ENCODE assay signal across 17 cellular contexts in genomic region chr4:76547167-76547760, GRCh38.
A peak's percentile ranks its signal among the peaks of the same experiment; 100 is the strongest.
DNase-seq lines count a peak whose midpoint lies in the region; ATAC-seq, FAIRE-seq and TF ChIP-seq lines count a peak whose summit lies in the region.
"Had no signal": no experiment of that assay in that cellular context is flagged by ENCODE, and none has a peak within 500 bp of the region (broad histone marks: within the 10 kb centered on the region; RNA-seq: fewer than 3 reads in every experiment).

No MANE protein-coding gene starts in this region.

- no peaks in the 10 kb centered on the region for H3K9me3 Mint-ChIP-seq in astrocyte (ENCODE audit: unreplicated experiment)

- intact Hi-C loops in thyroid gland (cut with DNase I) = no loop called here

- 77 to 86% methylated on average over 11 of the region's 11 CpGs for WGBS in thyroid gland, 2 donors

- H3K36me3 ChIP-seq in astrocyte (ENCODE audit: insufficient read depth, low read length) (no peaks in the 10 kb centered on the region), thyroid gland (no peaks in the 10 kb centered on the region)
- H3K36me3 ChIP-seq: left lung, stomach had no signal

- peak overlapping the region; percentile 70 for H3K9ac ChIP-seq in astrocyte (ENCODE audit: low read length)

- TF ChIP-seq CTCF in astrocyte (IDR thresholded peaks at IDR 0.05; ENCODE audit: insufficient read depth, low read depth, low read length) (no peak), thyroid gland (IDR thresholded peaks at IDR 0.05) (no peak)

- no peaks in the 10 kb centered on the region for H3K9me3 ChIP-seq in astrocyte (ENCODE audit: insufficient read depth, low read depth, low read length)
- H3K9me3 ChIP-seq in thyroid gland = no peaks in the 10 kb centered on the region
- H3K9me3 ChIP-seq: left lung, stomach had no signal

- peak overlapping the region; percentile 74 for H3K4me2 ChIP-seq in astrocyte (ENCODE audit: low read length)

- H3K4me1 Mint-ChIP-seq in astrocyte (ENCODE audit: low read depth, unreplicated experiment) = peaks cover 46% of the 10 kb centered on the region

- TF ChIP-seq POLR2A in thyroid gland (IDR thresholded peaks at IDR 0.05) = no peak

- no peak overlapping the region for H3K4me3 Mint-ChIP-seq in astrocyte (ENCODE audit: unreplicated experiment)
- H3K4me3 Mint-ChIP-seq: activated naive CD8-positive, alpha-beta T cell had no signal

- H4K20me1 ChIP-seq in astrocyte (ENCODE audit: insufficient read depth, low read length) = no peaks in the 10 kb centered on the region

- FAIRE-seq in astrocyte (lab: Jason Lieb, UNC) = no peak
- FAIRE-seq: GM18507, small intestine had no signal

- H3K4me1 ChIP-seq in astrocyte (ENCODE audit: insufficient read depth, low read length) (peaks cover 33% of the 10 kb centered on the region), thyroid gland (peaks cover 18 to 26% of the 10 kb centered on the region in 2 donors)

- peak overlapping the region; percentile 83 for H3K27ac Mint-ChIP-seq in astrocyte (ENCODE audit: unreplicated experiment)
- H3K27ac Mint-ChIP-seq: activated naive CD8-positive, alpha-beta T cell had no signal

- DNase-seq in NCI-H82 (lab: John Stamatoyannopoulos, UW) (peak; percentile 17), NCI-H82 treated with DMSO at 0.1 percent for 48 hours (lab: John Stamatoyannopoulos, UW; ENCODE audit: unreplicated experiment) (no peak), astrocyte (ENCODE audit: low read depth) (no peak), iris pigment epithelial cell (ENCODE audit: low read depth) (peak; percentile 65), thyroid gland (no peak), NCI-H2196 (lab: John Stamatoyannopoulos, UW; ENCODE audit: unreplicated experiment) (no peak)
- DNase-seq in stimulated activated CD4-positive, alpha-beta T cell treated with anti-CD3 and anti-CD28 coated beads, Interleukin-2, amount 100 ng/mL, for 48 hours = no peak
- DNase-seq: cerebellar nuclear complex; GOT3; NK-92 treated with Interleukin-12 subunit alpha and Interleukin-12 subunit beta, amount 100 ng/mL, for 24 hours; small intestine had no signal

- H3K27ac ChIP-seq in astrocyte (ENCODE audit: low read depth, low read length) (peak overlapping the region; percentile 83), thyroid gland (peak overlapping the region in 2 of 3 donors; percentile 29 to 43)

- H3K79me2 ChIP-seq in astrocyte (ENCODE audit: insufficient read depth, low read length) = no peaks in the 10 kb centered on the region

- H3K4me3 ChIP-seq in astrocyte (ENCODE audit: insufficient read depth, low read depth, low read length) (no peak overlapping the region), thyroid gland (replicated peaks in 1 of 3) (no peak overlapping the region)
- H3K4me3 ChIP-seq: left lung, stomach had no signal

- H3K36me3 Mint-ChIP-seq in astrocyte (ENCODE audit: low read depth, unreplicated experiment) = no peaks in the 10 kb centered on the region
- H3K36me3 Mint-ChIP-seq: activated naive CD8-positive, alpha-beta T cell had no signal

- H3K27me3 Mint-ChIP-seq in astrocyte (ENCODE audit: low read depth, unreplicated experiment) = no peaks in the 10 kb centered on the region
- H3K27me3 Mint-ChIP-seq: activated naive CD8-positive, alpha-beta T cell had no signal

- no peak for ATAC-seq in HG03342 (IDR thresholded peaks at IDR 0.05; ENCODE audit: unreplicated experiment)
- ATAC-seq: activated CD4-positive, CD25-positive, alpha-beta regulatory T cell treated with anti-CD3 and anti-CD28 coated beads, Interleukin-2, amount 50 U/mL, for 24 hours had no signal

- H2AFZ ChIP-seq in astrocyte (ENCODE audit: low read depth, low read length) = no peak overlapping the region

- H3K27me3 ChIP-seq in astrocyte (ENCODE audit: insufficient read depth, low read length) (no peaks in the 10 kb centered on the region), thyroid gland (no peaks in the 10 kb centered on the region)
- H3K27me3 ChIP-seq: left lung, stomach had no signal

Comparison
In these comparisons a context has a peak if more than half of its experiments do, and no peak if none do; other contexts are left out.
1. DNase-seq: peak in NCI-H82 (single experiment) and iris pigment epithelial cell (single experiment); none in NCI-H82 treated with DMSO at 0.1 percent for 48 hours (single experiment), astrocyte (single experiment), thyroid gland (0 of 2), stimulated activated CD4-positive, alpha-beta T cell treated with anti-CD3 and anti-CD28 coated beads, Interleukin-2, amount 100 ng/mL, for 48 hours (0 of 2) and NCI-H2196 (single experiment).